11 cellular contexts compared by ENCODE assay signal in the genomic region with DNA sequence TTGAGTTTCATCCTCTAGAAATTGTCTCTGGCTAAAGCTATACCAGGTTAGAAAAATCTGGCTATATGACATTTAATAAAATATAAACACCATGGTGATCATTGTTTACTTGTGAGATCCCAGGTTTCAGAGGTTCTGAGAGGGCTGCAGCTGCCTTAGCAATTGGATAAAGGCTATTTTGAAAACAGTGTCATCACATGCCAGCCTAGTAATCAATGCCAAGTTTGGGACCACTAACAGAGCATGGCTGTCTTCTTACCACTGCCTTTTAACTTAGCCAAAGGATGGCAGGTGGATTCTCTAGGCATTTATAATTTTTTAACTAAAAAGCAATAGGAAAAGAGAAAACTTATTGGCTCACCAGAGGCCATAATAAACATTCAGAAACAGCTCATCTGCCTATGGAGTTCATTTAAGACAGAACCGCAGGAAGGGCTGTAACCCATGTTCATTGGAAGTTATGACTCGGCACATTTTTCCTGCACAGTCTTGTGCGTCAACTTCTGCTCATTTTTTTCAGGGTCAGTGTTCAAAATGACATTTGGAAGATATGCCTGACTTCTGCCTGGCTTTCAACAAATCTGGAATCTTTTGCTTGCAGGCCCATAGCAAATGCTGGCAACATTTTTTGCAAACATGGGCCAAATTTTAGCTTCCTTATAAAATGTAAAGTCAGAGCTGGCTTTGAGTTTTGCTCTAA.
A peak's percentile ranks its signal among the peaks of the same experiment; 100 is the strongest.
DNase-seq lines count a peak whose midpoint lies in the region; ATAC-seq, FAIRE-seq and TF ChIP-seq lines count a peak whose summit lies in the region.
"Had no signal": no experiment of that assay in that cellular context is flagged by ENCODE, and none has a peak within 500 bp of the region (broad histone marks: within the 10 kb centered on the region; RNA-seq: fewer than 3 reads in every experiment).

No MANE protein-coding gene starts in this region.

- 2 to 19% (median 12%) methylated on average over 3 of the region's 3 CpGs for WGBS in adrenal gland, 4 donors

- no peaks in the 10 kb centered on the region for H3K36me3 ChIP-seq in adrenal gland (replicated peaks in 1 of 2)

- H3K27me3 ChIP-seq in adrenal gland, result no peaks in the 10 kb centered on the region

- TF ChIP-seq POLR2A in adrenal gland (IDR thresholded peaks at IDR 0.05), result no peak

- TF ChIP-seq CTCF in adrenal gland (IDR thresholded peaks at IDR 0.05) (no peak), D721Med (IDR thresholded peaks at IDR 0.05; ENCODE audit: insufficient read depth, missing control alignments) (no peak)

- ATAC-seq in GM18517 (IDR thresholded peaks at IDR 0.05; ENCODE audit: unreplicated experiment) (no peak), HG02678 (IDR thresholded peaks at IDR 0.05; ENCODE audit: unreplicated experiment) (no peak), GM18502 (IDR thresholded peaks at IDR 0.05; ENCODE audit: poor library complexity, unreplicated experiment) (no peak)

- H3K4me3 ChIP-seq in adrenal gland, result no peak overlapping the region

- H3K27ac ChIP-seq in adrenal gland, result peak overlapping the region; percentile 27 to 79 (median 62)

- peaks cover 13 to 31% of the 10 kb centered on the region in 2 donors for H3K4me1 ChIP-seq in adrenal gland (replicated peaks in 1 of 2)

- DNase-seq in GM04504 (ENCODE audit: low read depth) (peak; percentile 65), adrenal gland (peak; percentile 43 to 72 (median 52)), glomerular visceral epithelial cell (ENCODE audit: extremely low spot score) (peak; percentile 20), renal cortical epithelial cell (ENCODE audit: low read depth) (peak; percentile 85), D721Med (ENCODE audit: insufficient read length, low spot score) (no peak)
- DNase-seq: islet precursor cell; stimulated activated CD4-positive, alpha-beta T cell treated with anti-CD3 and anti-CD28 coated beads, Interleukin-4, amount 100 ng/mL, for 1 hour; T1000 had no signal

- intact Hi-C loops in adrenal gland (cut with DNase I), result no loop called here

- FAIRE-seq in D721Med (lab: Jason Lieb, UNC), result no peak

- no peaks in the 10 kb centered on the region for H3K9me3 ChIP-seq in adrenal gland (replicated peaks in 1 of 3)
